ENCODE assay signal across 1 cellular context in the genomic region with DNA sequence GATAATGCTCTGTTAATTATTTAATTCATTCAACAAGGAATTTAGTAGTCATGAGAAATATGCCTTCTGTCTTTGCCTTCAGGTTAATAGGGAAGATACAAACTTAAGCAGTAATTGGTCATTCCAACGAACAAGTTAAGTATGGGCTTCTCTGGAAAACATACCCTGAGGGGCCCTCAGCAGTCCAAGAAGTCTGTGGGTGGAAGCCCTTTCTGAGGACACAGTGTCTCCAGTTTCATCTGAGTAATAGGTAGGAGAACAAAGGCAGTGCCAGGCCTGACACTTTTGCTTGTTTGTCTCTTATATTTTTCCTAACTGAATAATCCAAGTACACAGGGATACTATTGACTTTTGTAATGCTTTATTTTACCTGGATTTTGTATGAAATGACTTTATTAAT.
TF ChIP-seq lines count a peak whose summit lies in the region.

No MANE protein-coding gene starts in this region.

TF ChIP-seq in K562, 482 proteins besides CTCF, POLR2A, EP300 and RAD21 (continued from another document):
- TF ChIP-seq, protein P1, sequence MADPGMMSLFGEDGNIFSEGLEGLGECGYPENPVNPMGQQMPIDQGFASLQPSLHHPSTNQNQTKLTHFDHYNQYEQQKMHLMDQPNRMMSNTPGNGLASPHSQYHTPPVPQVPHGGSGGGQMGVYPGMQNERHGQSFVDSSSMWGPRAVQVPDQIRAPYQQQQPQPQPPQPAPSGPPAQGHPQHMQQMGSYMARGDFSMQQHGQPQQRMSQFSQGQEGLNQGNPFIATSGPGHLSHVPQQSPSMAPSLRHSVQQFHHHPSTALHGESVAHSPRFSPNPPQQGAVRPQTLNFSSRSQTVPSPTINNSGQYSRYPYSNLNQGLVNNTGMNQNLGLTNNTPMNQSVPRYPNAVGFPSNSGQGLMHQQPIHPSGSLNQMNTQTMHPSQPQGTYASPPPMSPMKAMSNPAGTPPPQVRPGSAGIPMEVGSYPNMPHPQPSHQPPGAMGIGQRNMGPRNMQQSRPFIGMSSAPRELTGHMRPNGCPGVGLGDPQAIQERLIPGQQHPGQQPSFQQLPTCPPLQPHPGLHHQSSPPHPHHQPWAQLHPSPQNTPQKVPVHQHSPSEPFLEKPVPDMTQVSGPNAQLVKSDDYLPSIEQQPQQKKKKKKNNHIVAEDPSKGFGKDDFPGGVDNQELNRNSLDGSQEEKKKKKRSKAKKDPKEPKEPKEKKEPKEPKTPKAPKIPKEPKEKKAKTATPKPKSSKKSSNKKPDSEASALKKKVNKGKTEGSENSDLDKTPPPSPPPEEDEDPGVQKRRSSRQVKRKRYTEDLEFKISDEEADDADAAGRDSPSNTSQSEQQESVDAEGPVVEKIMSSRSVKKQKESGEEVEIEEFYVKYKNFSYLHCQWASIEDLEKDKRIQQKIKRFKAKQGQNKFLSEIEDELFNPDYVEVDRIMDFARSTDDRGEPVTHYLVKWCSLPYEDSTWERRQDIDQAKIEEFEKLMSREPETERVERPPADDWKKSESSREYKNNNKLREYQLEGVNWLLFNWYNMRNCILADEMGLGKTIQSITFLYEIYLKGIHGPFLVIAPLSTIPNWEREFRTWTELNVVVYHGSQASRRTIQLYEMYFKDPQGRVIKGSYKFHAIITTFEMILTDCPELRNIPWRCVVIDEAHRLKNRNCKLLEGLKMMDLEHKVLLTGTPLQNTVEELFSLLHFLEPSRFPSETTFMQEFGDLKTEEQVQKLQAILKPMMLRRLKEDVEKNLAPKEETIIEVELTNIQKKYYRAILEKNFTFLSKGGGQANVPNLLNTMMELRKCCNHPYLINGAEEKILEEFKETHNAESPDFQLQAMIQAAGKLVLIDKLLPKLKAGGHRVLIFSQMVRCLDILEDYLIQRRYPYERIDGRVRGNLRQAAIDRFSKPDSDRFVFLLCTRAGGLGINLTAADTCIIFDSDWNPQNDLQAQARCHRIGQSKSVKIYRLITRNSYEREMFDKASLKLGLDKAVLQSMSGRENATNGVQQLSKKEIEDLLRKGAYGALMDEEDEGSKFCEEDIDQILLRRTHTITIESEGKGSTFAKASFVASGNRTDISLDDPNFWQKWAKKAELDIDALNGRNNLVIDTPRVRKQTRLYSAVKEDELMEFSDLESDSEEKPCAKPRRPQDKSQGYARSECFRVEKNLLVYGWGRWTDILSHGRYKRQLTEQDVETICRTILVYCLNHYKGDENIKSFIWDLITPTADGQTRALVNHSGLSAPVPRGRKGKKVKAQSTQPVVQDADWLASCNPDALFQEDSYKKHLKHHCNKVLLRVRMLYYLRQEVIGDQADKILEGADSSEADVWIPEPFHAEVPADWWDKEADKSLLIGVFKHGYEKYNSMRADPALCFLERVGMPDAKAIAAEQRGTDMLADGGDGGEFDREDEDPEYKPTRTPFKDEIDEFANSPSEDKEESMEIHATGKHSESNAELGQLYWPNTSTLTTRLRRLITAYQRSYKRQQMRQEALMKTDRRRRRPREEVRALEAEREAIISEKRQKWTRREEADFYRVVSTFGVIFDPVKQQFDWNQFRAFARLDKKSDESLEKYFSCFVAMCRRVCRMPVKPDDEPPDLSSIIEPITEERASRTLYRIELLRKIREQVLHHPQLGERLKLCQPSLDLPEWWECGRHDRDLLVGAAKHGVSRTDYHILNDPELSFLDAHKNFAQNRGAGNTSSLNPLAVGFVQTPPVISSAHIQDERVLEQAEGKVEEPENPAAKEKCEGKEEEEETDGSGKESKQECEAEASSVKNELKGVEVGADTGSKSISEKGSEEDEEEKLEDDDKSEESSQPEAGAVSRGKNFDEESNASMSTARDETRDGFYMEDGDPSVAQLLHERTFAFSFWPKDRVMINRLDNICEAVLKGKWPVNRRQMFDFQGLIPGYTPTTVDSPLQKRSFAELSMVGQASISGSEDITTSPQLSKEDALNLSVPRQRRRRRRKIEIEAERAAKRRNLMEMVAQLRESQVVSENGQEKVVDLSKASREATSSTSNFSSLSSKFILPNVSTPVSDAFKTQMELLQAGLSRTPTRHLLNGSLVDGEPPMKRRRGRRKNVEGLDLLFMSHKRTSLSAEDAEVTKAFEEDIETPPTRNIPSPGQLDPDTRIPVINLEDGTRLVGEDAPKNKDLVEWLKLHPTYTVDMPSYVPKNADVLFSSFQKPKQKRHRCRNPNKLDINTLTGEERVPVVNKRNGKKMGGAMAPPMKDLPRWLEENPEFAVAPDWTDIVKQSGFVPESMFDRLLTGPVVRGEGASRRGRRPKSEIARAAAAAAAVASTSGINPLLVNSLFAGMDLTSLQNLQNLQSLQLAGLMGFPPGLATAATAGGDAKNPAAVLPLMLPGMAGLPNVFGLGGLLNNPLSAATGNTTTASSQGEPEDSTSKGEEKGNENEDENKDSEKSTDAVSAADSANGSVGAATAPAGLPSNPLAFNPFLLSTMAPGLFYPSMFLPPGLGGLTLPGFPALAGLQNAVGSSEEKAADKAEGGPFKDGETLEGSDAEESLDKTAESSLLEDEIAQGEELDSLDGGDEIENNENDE (IDR thresholded peaks at IDR 0.05; ENCODE audit: low read depth, low read length) = no peak
- no peak for TF ChIP-seq ZNF274 (IDR thresholded peaks at IDR 0.05; ENCODE audit: borderline replicate concordance, low read depth, low read length)
- no peak for TF ChIP-seq ZNF263 (CRISPR knock-in tag; IDR thresholded peaks at IDR 0.05; ENCODE audit: borderline replicate concordance)
- TF ChIP-seq PURB (CRISPR knock-in tag; IDR thresholded peaks at IDR 0.05; ENCODE audit: low read depth) = no peak
- no peak for TF ChIP-seq SIRT6 (IDR thresholded peaks at IDR 0.05; ENCODE audit: low read depth, low read length)
- TF ChIP-seq, protein P2, sequence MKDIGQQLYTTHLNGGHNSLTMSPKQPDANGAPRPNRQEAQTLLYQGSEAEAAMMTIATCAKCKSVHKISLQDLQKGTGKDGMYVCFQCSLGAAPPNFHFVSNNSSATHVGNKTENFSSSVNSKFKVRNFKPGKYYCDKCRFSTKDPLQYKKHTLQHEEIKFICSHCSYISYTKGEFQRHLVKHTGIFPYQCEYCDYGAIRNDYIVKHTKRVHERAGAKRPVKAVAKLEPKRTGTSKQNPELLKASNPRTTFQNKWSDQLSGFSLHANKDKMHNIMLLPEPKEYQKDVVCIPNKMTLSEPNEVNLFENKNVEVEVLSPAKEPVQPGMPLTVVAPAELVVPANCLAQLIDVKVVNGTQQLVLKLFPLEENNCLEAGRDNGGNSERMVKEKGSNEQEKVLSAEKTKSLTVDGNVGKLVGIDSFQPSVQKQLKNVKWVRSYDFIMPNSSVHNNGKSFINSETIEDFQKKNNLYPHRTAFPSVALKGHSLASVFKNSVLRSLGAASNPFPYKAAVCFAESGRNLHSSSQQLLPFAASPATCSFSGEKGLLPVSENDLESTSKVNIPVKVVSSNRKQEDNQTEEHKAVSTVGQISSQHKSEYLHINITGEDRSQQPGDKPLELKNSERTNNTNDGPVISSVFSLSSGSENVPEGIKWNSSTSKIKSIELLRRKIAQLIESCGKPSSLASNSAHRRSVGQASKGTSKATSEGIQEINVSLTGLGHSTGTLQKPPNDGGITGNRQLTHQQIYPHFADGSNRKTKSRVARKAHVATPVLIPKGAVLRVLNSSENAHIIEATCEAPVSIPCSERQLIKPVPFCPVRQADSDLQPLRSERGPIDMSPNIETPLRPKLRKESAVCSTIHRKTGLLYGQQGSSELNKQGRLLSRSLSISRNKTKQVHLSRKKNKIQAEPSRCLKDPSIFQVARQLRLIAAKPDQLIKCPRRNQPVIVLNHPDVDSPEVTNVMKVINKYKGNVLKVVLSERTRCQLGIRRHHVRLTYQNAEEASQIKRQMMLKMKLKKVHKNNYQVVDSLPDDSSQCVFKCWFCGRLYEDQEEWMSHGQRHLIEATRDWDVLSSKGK (CRISPR knock-in tag; IDR thresholded peaks at IDR 0.05) = no peak
- TF ChIP-seq ARNT (IDR thresholded peaks at IDR 0.05) = no peak
- no peak for TF ChIP-seq KHSRP (IDR thresholded peaks at IDR 0.05)
- TF ChIP-seq, protein P3, sequence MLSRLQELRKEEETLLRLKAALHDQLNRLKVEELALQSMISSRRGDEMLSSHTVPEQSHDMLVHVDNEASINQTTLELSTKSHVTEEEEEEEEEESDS (CRISPR knock-in tag; IDR thresholded peaks at IDR 0.05) = no peak
- TF ChIP-seq TAF15 (IDR thresholded peaks at IDR 0.05; ENCODE audit: low read depth, low read length) = no peak
- no peak for TF ChIP-seq RBM22 (IDR thresholded peaks at IDR 0.05; ENCODE audit: low read depth, low read length, poor library complexity, severe bottlenecking)
- TF ChIP-seq U2AF1 (optimal IDR thresholded peaks at IDR 0.05; ENCODE audit: low read depth, low read length) = no peak
- no peak for TF ChIP-seq MTA3 (IDR thresholded peaks at IDR 0.05; ENCODE audit: borderline replicate concordance)
- TF ChIP-seq SRSF7 (optimal IDR thresholded peaks at IDR 0.05; ENCODE audit: low read depth, low read length) = no peak
- no peak for TF ChIP-seq NCOA2 (IDR thresholded peaks at IDR 0.05; ENCODE audit: partially characterized antibody in 2 of 2)
- TF ChIP-seq ZNF347 (CRISPR knock-in tag; IDR thresholded peaks at IDR 0.05; ENCODE audit: low read depth) = no peak
- TF ChIP-seq MEIS2 (IDR thresholded peaks at IDR 0.05; ENCODE audit: partially characterized antibody) = no peak
